Comparison of ENCODE assay signal across 8 cellular contexts in genomic region chr19:52028780-52029123, GRCh38. TPM values are rescaled to one million over a fixed set of nuclear protein-coding genes. Genes with fewer than 3 reads are reported as not detected.
A peak's percentile ranks its signal among the peaks of the same experiment; 100 is the strongest.
DNase-seq lines count a peak whose midpoint lies in the region; ATAC-seq and TF ChIP-seq lines count a peak whose summit lies in the region.

No MANE protein-coding gene starts in this region.

- TF ChIP-seq CTCF in AG10803 (conservative IDR thresholded peaks at IDR 0.05; ENCODE audit: low read length), result no peak

- peaks cover 15% of the 10 kb centered on the region for H3K4me1 ChIP-seq in Karpas-422 (ENCODE audit: low read length)
- no peaks in the 10 kb centered on the region for H3K4me1 ChIP-seq in mesodermal cell (ENCODE audit: control insufficient read depth, insufficient read depth, low read length, poor library complexity, severe bottlenecking)

- H3K9me3 ChIP-seq in Karpas-422 (ENCODE audit: low read length) (peaks cover 58% of the 10 kb centered on the region), mesodermal cell (ENCODE audit: control insufficient read depth, low read length) (peaks cover 62% of the 10 kb centered on the region)

- peaks cover 54% of the 10 kb centered on the region for H3K79me2 ChIP-seq in Karpas-422 (ENCODE audit: low read length)

- no peaks in the 10 kb centered on the region for H4K20me1 ChIP-seq in Karpas-422 (ENCODE audit: insufficient read depth, low read depth, low read length)

- peak overlapping the region; percentile 97 for H3K4me3 ChIP-seq in AG10803 (ENCODE audit: low read length)
- H3K4me3 ChIP-seq in Karpas-422 (ENCODE audit: low read length), result peak overlapping the region; percentile 76
- H3K4me3 ChIP-seq in mesodermal cell (ENCODE audit: extremely low read depth, insufficient read depth, low read length, poor library complexity, severe bottlenecking), result peak overlapping the region; percentile 73

- H3K27ac ChIP-seq in Karpas-422 (ENCODE audit: low read length), result peak overlapping the region; percentile 75
- peak overlapping the region; percentile 94 for H3K27ac ChIP-seq in caudate nucleus (ENCODE audit: low read depth, low read length)
- H3K27ac ChIP-seq in mesodermal cell (ENCODE audit: low read depth, low read length, severe bottlenecking), result peak overlapping the region; percentile 96

- no peaks in the 10 kb centered on the region for H3K27me3 ChIP-seq in Karpas-422 (ENCODE audit: low read length)

- 0 to 12% methylated on average over 3 to 4 of the region's 5 CpGs for WGBS in mesodermal cell (ENCODE audit: insufficient coverage in 2 of 2), 2 experiments

- DNase-seq in AG10803 (ENCODE audit: low read depth), result no peak
- DNase-seq in Karpas-422, result no peak
- peak in 1 of 61 donors; percentile 63 for DNase-seq in caudate nucleus (lab: John Stamatoyannopoulos, UW)
- no peak for DNase-seq in SK-N-DZ (ENCODE audit: low spot score)
- no peak for DNase-seq in D341Med (ENCODE audit: low spot score)
- DNase-seq in NCI-H2107 (lab: John Stamatoyannopoulos, UW), result no peak

- peak overlapping the region; percentile 88 for H2AFZ ChIP-seq in Karpas-422 (ENCODE audit: low read length)

- peak overlapping the region; percentile 78 for H3K9ac ChIP-seq in Karpas-422 (ENCODE audit: low read length)

- peak overlapping the region; percentile 97 for H3K4me2 ChIP-seq in Karpas-422 (ENCODE audit: low read depth, low read length, poor library complexity, severe bottlenecking)

- no peaks in the 10 kb centered on the region for H3K9me2 ChIP-seq in Karpas-422 (replicated peaks; ENCODE audit: insufficient read depth, low read length)

- ATAC-seq in GM19463 (IDR thresholded peaks at IDR 0.05; ENCODE audit: unreplicated experiment), result peak; percentile 29

- peaks cover 75% of the 10 kb centered on the region for H3K36me3 ChIP-seq in Karpas-422 (ENCODE audit: insufficient read depth, low read length)
- H3K36me3 ChIP-seq in mesodermal cell (ENCODE audit: control insufficient read depth, insufficient read depth, low read length), result peaks cover 63% of the 10 kb centered on the region

RNA-seq across cellular contexts. Expression of gene ZNF614, which starts 0.6 kb away (rescaled TPM):
- 9.2 and 14.2 TPM in 2 replicates for total RNA-seq in Karpas-422 (2014; rRNA removed; shearing (Covaris generic); ENCODE audit: low replicate concordance)
- 12.6 TPM for polyA plus RNA-seq in mesodermal cell (2013, experiment 1 of 2)
- 13.6 TPM for polyA plus RNA-seq in mesodermal cell (2013, experiment 2 of 2)
- polyA plus RNA-seq in SK-N-DZ (2014; cell fraction: cytosol; rRNA removed), result 5.3 and 6.3 TPM in 2 replicates
- 3.8 and 5.0 TPM in 2 replicates for polyA plus RNA-seq in SK-N-DZ (2014; cell fraction: nucleus; rRNA removed)

RNA-seq across cellular contexts. Expression of gene ZNF432, which starts 19.9 kb away (rescaled TPM):
- 9.9 and 13.8 TPM in 2 replicates for total RNA-seq in Karpas-422 (2014; rRNA removed; shearing (Covaris generic); ENCODE audit: low replicate concordance)
- 8.8 TPM for polyA plus RNA-seq in mesodermal cell (2013, experiment 1 of 2)
- 8.5 TPM for polyA plus RNA-seq in mesodermal cell (2013, experiment 2 of 2)
- 4.2 and 9.7 TPM in 2 replicates for polyA plus RNA-seq in SK-N-DZ (2014; cell fraction: cytosol; rRNA removed)
- 11.0 and 13.3 TPM in 2 replicates for polyA plus RNA-seq in SK-N-DZ (2014; cell fraction: nucleus; rRNA removed)

RNA-seq across cellular contexts. Expression of gene ZNF615, which starts 20.7 kb away (rescaled TPM):
- 9.6 and 11.8 TPM in 2 replicates for total RNA-seq in Karpas-422 (2014; rRNA removed; shearing (Covaris generic); ENCODE audit: low replicate concordance)
- 8.0 TPM for polyA plus RNA-seq in mesodermal cell (2013, experiment 1 of 2)
- 8.0 TPM for polyA plus RNA-seq in mesodermal cell (2013, experiment 2 of 2)
- 1.5 and 2.1 TPM in 2 replicates for polyA plus RNA-seq in SK-N-DZ (2014; cell fraction: cytosol; rRNA removed)
- polyA plus RNA-seq in SK-N-DZ (2014; cell fraction: nucleus; rRNA removed), result 1.3 and 4.3 TPM in 2 replicates

RNA-seq across cellular contexts. Expression of gene ZNF350, which starts 42.1 kb away (rescaled TPM):
- total RNA-seq in Karpas-422 (2014; rRNA removed; shearing (Covaris generic); ENCODE audit: low replicate concordance), result 3.3 and 12.7 TPM in 2 replicates
- 5.5 TPM for polyA plus RNA-seq in mesodermal cell (2013, experiment 1 of 2)
- 7.4 TPM for polyA plus RNA-seq in mesodermal cell (2013, experiment 2 of 2)
- 2.4 and 6.7 TPM in 2 replicates for polyA plus RNA-seq in SK-N-DZ (2014; cell fraction: cytosol; rRNA removed)
- polyA plus RNA-seq in SK-N-DZ (2014; cell fraction: nucleus; rRNA removed), result 2.7 and 6.4 TPM in 2 replicates
